Comparison of ENCODE assay signal across 18 cellular contexts in the genomic region with DNA sequence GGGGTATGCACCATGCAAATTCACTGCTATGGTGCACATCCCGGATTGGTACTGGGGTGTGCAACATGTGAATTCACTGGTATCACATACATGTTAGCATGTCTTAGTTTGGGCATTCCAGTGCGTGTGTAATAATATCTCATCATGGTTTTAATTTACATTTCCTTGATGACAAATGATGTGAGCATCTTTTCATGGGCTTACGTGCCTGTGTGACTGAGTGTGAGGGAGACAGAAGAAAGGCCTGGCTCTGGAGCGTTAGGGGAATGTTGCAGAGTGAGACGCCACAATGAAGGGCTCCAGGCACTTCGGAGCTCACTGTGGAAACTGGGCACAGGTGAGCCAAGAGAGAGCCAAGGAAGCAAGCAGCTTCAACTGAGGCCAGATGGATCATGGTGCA.
DNase-seq lines count a peak whose midpoint lies in the region; ATAC-seq and TF ChIP-seq lines count a peak whose summit lies in the region.
"Had no signal": no experiment of that assay in that cellular context is flagged by ENCODE, and none has a peak within 500 bp of the region (broad histone marks: within the 10 kb centered on the region; RNA-seq: fewer than 3 reads in every experiment).

No MANE protein-coding gene starts in this region.

- peaks cover 23% of the 10 kb centered on the region for H3K27me3 ChIP-seq in osteoblast (ENCODE audit: insufficient read depth, low read length)

- H4K20me1 ChIP-seq in osteoblast (ENCODE audit: insufficient read depth, low read length): no peaks in the 10 kb centered on the region

- H3K4me2 ChIP-seq in osteoblast (ENCODE audit: insufficient read depth, low read length): no peak overlapping the region

- H3K4me3 ChIP-seq in epithelial cell of esophagus (ENCODE audit: low read length): no peak overlapping the region
- H3K4me3 ChIP-seq in osteoblast (ENCODE audit: insufficient read depth, low read length): no peak overlapping the region
- H3K4me3 ChIP-seq: Peyer's patch had no signal

- H3K79me2 ChIP-seq in osteoblast (ENCODE audit: insufficient read depth, low read length): no peaks in the 10 kb centered on the region

- no peaks in the 10 kb centered on the region for H3K4me1 ChIP-seq in osteoblast (ENCODE audit: insufficient read depth, low read length)

- H2AFZ ChIP-seq in osteoblast (ENCODE audit: low read length): no peak overlapping the region

- H3K27ac ChIP-seq in osteoblast (ENCODE audit: low read depth, low read length): no peak overlapping the region
- H3K27ac ChIP-seq: C4-2B, Peyer's patch had no signal

- H3K36me3 ChIP-seq in osteoblast (ENCODE audit: insufficient read depth, low read length): no peaks in the 10 kb centered on the region
- H3K36me3 ChIP-seq: Peyer's patch had no signal

- TF ChIP-seq CTCF in epithelial cell of esophagus (IDR thresholded peaks at IDR 0.05; ENCODE audit: insufficient read depth, low read depth, low read length, missing control alignments): no peak
- no peak for TF ChIP-seq CTCF in osteoblast (IDR thresholded peaks at IDR 0.05; ENCODE audit: extremely low read depth, low read depth, low read length)

- no peaks in the 10 kb centered on the region for H3K9me3 ChIP-seq in osteoblast (ENCODE audit: low read depth, low read length)
- H3K9me3 ChIP-seq: Peyer's patch had no signal

- DNase-seq in EL: peak; percentile 53
- peak; percentile 53 for DNase-seq in HT1080 (ENCODE audit: low read depth)
- DNase-seq in epithelial cell of esophagus (ENCODE audit: low read depth): peak; percentile 77
- peak; percentile 85 for DNase-seq in osteoblast (ENCODE audit: insufficient read length, low spot score, missing footprints)
- DNase-seq in retina: no peak
- DNase-seq in inferior parietal cortex (ENCODE audit: extremely low spot score): no peak
- DNase-seq: COR-L47, GDM1, Karpas-422, MM.1S, NCI-H1105, NCI-H446 treated with DMSO at 0.1 percent for 48 hours, NCI-H774, Peyer's patch, SIG-M5, SW 1271 had no signal

- no peak for ATAC-seq in GM19397 (IDR thresholded peaks at IDR 0.05; ENCODE audit: unreplicated experiment)

Comparison
In these comparisons a context has a peak if more than half of its experiments do, and no peak if none do; other contexts are left out.
1. DNase-seq: peak in EL (single experiment), HT1080 (single experiment), epithelial cell of esophagus (single experiment) and osteoblast (single experiment); none in retina (single experiment) and inferior parietal cortex (single experiment).